ENCODE assay signal across 13 cellular contexts in the genomic region with DNA sequence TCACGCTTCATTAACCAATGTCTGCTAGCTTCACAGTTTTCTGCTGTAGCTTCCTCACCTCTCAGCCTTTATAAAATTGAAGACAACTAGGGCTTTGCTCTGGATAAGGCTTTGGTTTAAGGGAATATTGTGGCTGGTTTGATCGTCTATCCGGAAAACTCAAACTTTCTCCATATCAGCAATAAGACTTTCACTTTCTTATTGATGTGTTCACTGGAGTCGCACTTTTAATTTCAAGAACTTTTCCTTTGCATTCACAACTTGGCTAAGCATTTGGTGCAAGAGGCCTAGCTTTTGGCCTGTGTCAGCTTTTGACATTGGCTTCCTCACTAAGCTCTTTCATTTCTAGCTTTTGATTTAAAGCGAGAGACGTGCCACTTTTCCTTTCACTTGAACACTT.
"Had no signal": no experiment of that assay in that cellular context is flagged by ENCODE, and none has a peak within 500 bp of the region (broad histone marks: within the 10 kb centered on the region; RNA-seq: fewer than 3 reads in every experiment).

No MANE protein-coding gene starts in this region.

- ATAC-seq: right lobe of liver; SK-N-SH treated with all-trans-retinoic acid at 6 μM for 48 hours; stimulated activated naive CD8-positive, alpha-beta T cell treated with anti-CD3 and anti-CD28 coated beads, Interleukin-15, Interleukin-2, amounts not matched to agents 100 U/mL and 50 U/mL, for 24 hours had no signal

- DNase-seq: activated naive CD4-positive, alpha-beta T cell treated with Interleukin-2 at 50 U/mL for 16 hours; adrenal gland; colonic mucosa; foreskin fibroblast; kidney glomerular epithelial cell; mesendoderm; right lobe of liver; stimulated activated CD4-positive, alpha-beta T cell treated with anti-CD3 and anti-CD28 coated beads, Interleukin-4, amount 100 ng/mL, for 4 hours; stimulated activated CD8-positive, alpha-beta memory T cell treated with anti-CD3 and anti-CD28 coated beads, Interleukin-4, amount 100 ng/mL, for 48 hours; stimulated activated naive CD8-positive, alpha-beta T cell treated with anti-CD3 and anti-CD28 coated beads, Interleukin-15, Interleukin-2, amounts not matched to agents 100 U/mL and 50 U/mL, for 24 hours; transverse colon; WERI-Rb-1 had no signal
